ENCODE assay signal across 8 cellular contexts in the genomic region with DNA sequence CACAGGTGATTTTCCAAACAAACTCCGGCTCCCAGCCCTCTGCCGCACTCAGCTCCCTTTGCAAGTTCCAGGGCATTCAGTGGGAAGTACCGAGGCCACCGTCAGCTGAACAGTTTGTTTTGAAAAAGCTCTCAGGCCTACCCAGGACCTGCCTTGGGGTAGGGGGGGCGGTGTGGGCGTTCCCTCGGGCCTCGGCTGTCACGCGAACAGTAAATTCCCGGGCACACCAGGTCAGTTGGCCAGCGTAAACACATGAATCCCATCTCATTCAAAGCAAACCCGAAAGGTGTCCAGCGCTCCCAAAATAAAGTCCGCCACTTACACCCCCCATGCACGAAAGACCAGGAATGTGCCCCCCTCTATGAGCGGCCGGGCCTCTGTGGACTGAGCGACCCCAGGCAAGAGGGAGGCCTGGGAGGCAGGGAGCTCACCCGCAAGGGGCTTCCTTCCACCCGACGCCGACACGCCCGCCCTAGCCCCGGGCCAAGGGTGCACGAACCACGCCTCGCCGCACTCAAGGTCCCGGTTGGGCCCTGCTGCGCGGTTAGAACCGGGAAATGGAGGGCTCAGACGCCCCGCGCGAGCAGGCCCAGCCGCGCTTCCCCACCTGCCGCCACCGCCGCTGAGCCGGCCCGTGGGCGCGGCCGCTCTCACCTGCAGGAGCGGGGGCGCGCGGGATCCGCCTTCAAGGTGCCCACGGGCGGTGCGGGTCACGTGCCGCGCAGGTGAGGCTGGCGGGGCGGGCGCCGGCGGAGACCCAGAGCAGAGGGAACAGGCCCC. TPM values are rescaled to one million over a fixed set of nuclear protein-coding genes. Genes with fewer than 3 reads are reported as not detected.
A peak's percentile ranks its signal among the peaks of the same experiment; 100 is the strongest.
DNase-seq lines count a peak whose midpoint lies in the region; ATAC-seq and TF ChIP-seq lines count a peak whose summit lies in the region.

A gene with protein sequence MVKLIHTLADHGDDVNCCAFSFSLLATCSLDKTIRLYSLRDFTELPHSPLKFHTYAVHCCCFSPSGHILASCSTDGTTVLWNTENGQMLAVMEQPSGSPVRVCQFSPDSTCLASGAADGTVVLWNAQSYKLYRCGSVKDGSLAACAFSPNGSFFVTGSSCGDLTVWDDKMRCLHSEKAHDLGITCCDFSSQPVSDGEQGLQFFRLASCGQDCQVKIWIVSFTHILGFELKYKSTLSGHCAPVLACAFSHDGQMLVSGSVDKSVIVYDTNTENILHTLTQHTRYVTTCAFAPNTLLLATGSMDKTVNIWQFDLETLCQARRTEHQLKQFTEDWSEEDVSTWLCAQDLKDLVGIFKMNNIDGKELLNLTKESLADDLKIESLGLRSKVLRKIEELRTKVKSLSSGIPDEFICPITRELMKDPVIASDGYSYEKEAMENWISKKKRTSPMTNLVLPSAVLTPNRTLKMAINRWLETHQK (minus strand): TSS at position 775 of the 780 bp plus-strand sequence. CDS start 3,634 bp downstream, outside the sequence.

- no peaks in the 10 kb centered on the region for H4K20me1 ChIP-seq in OCI-LY1 (ENCODE audit: insufficient read depth, low read length)

- H3K27me3 ChIP-seq in OCI-LY1 (ENCODE audit: insufficient read depth, low read length), result no peaks in the 10 kb centered on the region
- no peaks in the 10 kb centered on the region for H3K27me3 ChIP-seq in trophoblast cell (ENCODE audit: insufficient read depth, low read length)

- H3K79me2 ChIP-seq in OCI-LY1 (ENCODE audit: insufficient read depth, low read length), result peaks cover 18% of the 10 kb centered on the region; the same call in 1 of the 2 replicates
- H3K79me2 ChIP-seq in trophoblast cell (ENCODE audit: control insufficient read depth, insufficient read depth, low read length, poor library complexity), result peaks cover 7% of the 10 kb centered on the region

- H3F3A ChIP-seq in OCI-LY1 (ENCODE audit: insufficient read depth, low read length), result peaks cover 7% of the 10 kb centered on the region; the same call in 1 of the 2 replicates

- H2BK5ac ChIP-seq in trophoblast cell (ENCODE audit: low read depth, low read length, poor library complexity), result peak within 1 kb of the TSS; percentile 86

- H3K27ac ChIP-seq in OCI-LY1 (ENCODE audit: low read depth, low read length, poor library complexity, severe bottlenecking) (peak within 1 kb of the TSS; percentile 70), trophoblast cell (ENCODE audit: low read depth, low read length) (peak within 1 kb of the TSS; percentile 77)

- H3K9ac ChIP-seq in OCI-LY1 (ENCODE audit: low read length), result peak within 1 kb of the TSS; percentile 88
- H3K9ac ChIP-seq in trophoblast cell (ENCODE audit: low read length), result peak within 1 kb of the TSS; percentile 86

- WGBS in trophoblast cell (ENCODE audit: extremely low coverage, insufficient coverage, insufficient read length), result no CpG with 5 or more reads among the region's 64 CpGs

- peak within 1 kb of the TSS; percentile 85 for H3K4me2 ChIP-seq in OCI-LY1 (ENCODE audit: low read length)
- H3K4me2 ChIP-seq in trophoblast cell (ENCODE audit: low read length), result peak within 1 kb of the TSS; percentile 88

- H2AFZ ChIP-seq in OCI-LY1 (ENCODE audit: low read length) (0 out of 2 replicates have a peak within 1 kb of the TSS, but pooled peaks have one; percentile 55), trophoblast cell (ENCODE audit: insufficient read depth, low read length, poor library complexity) (peak within 1 kb of the TSS; percentile 97)

- H3K18ac ChIP-seq in trophoblast cell (ENCODE audit: low read length), result peak within 1 kb of the TSS; percentile 96

- H3K23ac ChIP-seq in trophoblast cell (ENCODE audit: low read length), result no peak within 1 kb of the TSS

- no peaks in the 10 kb centered on the region for H3K9me2 ChIP-seq in OCI-LY1 (ENCODE audit: low read depth, low read length)

- no peaks in the 10 kb centered on the region for H3K9me3 ChIP-seq in OCI-LY1 (ENCODE audit: low read length)
- no peaks in the 10 kb centered on the region for H3K9me3 ChIP-seq in trophoblast cell (ENCODE audit: insufficient read depth, low read depth, low read length)

- H4K91ac ChIP-seq in trophoblast cell (ENCODE audit: low read depth, low read length), result peak within 1 kb of the TSS; percentile 95

- TF ChIP-seq CTCF in OCI-LY1 (IDR thresholded peaks at IDR 0.05; ENCODE audit: low read length), result no peak

- H3K14ac ChIP-seq in trophoblast cell (ENCODE audit: low read length), result peak within 1 kb of the TSS; percentile 91

- peaks cover 17% of the 10 kb centered on the region for H3K36me3 ChIP-seq in OCI-LY1 (ENCODE audit: insufficient read depth, low read length)
- peaks cover 0 to 1% of the 10 kb centered on the region in 2 experiments for H3K36me3 ChIP-seq in trophoblast cell (ENCODE audit: control insufficient read depth in 1 of 2, insufficient read depth in 2 of 2, low read length in 2 of 2)

- DNase-seq in C1 segment of cervical spinal cord (lab: John Stamatoyannopoulos, UW) (peak; percentile 5 to 71 (median 52)), amniotic epithelial cell (ENCODE audit: low read depth) (peak; percentile 44), left cardiac atrium (peak; percentile 68), trophoblast cell (peak; percentile 54 to 58), SKM-1 treated with dmso at 0.1 percent for 144 hours (lab: John Stamatoyannopoulos, UW; ENCODE audit: unreplicated experiment) (no peak)

- peak within 1 kb of the TSS; percentile 85 for H2AK5ac ChIP-seq in trophoblast cell (ENCODE audit: low read length)

- intact Hi-C loops in left cardiac atrium (cut with DNase I), result no loop called here

- H3K4me3 ChIP-seq in OCI-LY1 (ENCODE audit: low read depth, low read length, poor library complexity, severe bottlenecking) (peak within 1 kb of the TSS; percentile 97), trophoblast cell (ENCODE audit: low read depth, low read length) (peak within 1 kb of the TSS; percentile 90)

- H3K4me1 ChIP-seq in OCI-LY1 (ENCODE audit: insufficient read depth, low read length, severe bottlenecking), result peaks cover 48% of the 10 kb centered on the region
- H3K4me1 ChIP-seq in trophoblast cell (ENCODE audit: control insufficient read depth in 1 of 2, insufficient read depth in 2 of 2, low read length in 2 of 2), result peaks cover 4 to 5% of the 10 kb centered on the region in 2 experiments

- H3K4ac ChIP-seq in trophoblast cell (ENCODE audit: low read depth, low read length), result peak within 1 kb of the TSS; percentile 92

- peak within 1 kb of the TSS; percentile 99 for H4K8ac ChIP-seq in trophoblast cell (ENCODE audit: low read depth, low read length)

- peaks cover 9% of the 10 kb centered on the region for H3K79me1 ChIP-seq in trophoblast cell (ENCODE audit: low read length)

- ATAC-seq in GM18873 (IDR thresholded peaks at IDR 0.05; ENCODE audit: low FRiP score, unreplicated experiment), result peak; percentile 9
- peak; percentile 44 for ATAC-seq in HG03354 (IDR thresholded peaks at IDR 0.05; ENCODE audit: poor library complexity, severe bottlenecking, unreplicated experiment)
- ATAC-seq in left cardiac atrium, result peak; percentile 49 to 56

- peak within 1 kb of the TSS; percentile 86 for H4K12ac ChIP-seq in trophoblast cell (ENCODE audit: low read depth, low read length)

- peak within 1 kb of the TSS; percentile 51 for H2BK12ac ChIP-seq in trophoblast cell (ENCODE audit: low read length)

- H2BK120ac ChIP-seq in trophoblast cell (ENCODE audit: insufficient read depth, low read length, poor library complexity), result peak within 1 kb of the TSS; percentile 89

RNA-seq across cellular contexts. Expression of the gene that starts here (rescaled TPM):
- total RNA-seq in left cardiac atrium, result 1 to 10 TPM; 5.8 to 9.3 TPM
- polyA plus RNA-seq in trophoblast cell (2013), result 6.6 and 6.9 TPM in 2 replicates
